ENCODE assay signal across 10 cellular contexts in the genomic region with DNA sequence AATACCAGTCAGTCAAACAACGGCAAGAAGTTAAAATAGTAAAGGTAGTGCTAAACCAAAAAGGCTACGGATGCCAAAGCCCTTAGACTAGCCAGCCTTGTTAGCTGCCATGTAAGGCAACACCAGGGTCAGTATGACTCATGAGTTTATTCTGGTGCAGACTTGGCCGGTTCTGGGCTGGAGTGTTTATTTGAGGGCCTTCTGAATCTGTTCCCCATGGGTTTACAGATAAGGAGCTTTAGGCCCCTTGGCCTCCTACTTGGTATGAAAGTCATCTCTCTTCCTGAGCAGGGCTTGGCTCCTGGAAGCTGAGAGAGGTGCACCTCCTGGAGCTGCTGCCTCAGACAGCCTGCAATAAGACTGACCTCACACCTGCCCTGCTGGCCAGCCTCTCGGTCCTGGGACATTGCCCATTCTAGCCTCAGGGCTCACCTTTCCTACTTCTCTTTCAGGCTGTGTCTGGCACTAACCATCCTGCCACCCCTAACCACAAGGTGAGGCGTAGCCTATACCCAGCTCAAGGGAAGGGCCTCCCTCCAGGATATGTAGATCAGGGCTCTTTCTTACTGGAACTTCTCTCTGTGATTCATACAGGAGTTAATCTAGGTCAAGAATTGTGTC. TPM values are rescaled to one million over a fixed set of nuclear protein-coding genes. Genes with fewer than 3 reads are reported as not detected.
A peak's percentile ranks its signal among the peaks of the same experiment; 100 is the strongest.
DNase-seq lines count a peak whose midpoint lies in the region; ATAC-seq, FAIRE-seq and TF ChIP-seq lines count a peak whose summit lies in the region.
"Had no signal": no experiment of that assay in that cellular context is flagged by ENCODE, and none has a peak within 500 bp of the region (broad histone marks: within the 10 kb centered on the region; RNA-seq: fewer than 3 reads in every experiment).

No MANE protein-coding gene starts in this region.

- 83% methylated on average over 5 of the region's 5 CpGs; no CpG with 5 or more reads in 1 of the 2 experiments for WGBS in H1 (ENCODE audit: extremely low coverage in 1 of 2, insufficient coverage in 1 of 2, insufficient read length in 1 of 2, insufficient replicate concordance in 2 of 2, low coverage in 1 of 2, low lambda C conversion rate in 2 of 2, missing lambda C conversion rate in 1 of 2), 2 experiments

- no peak overlapping the region for H3K23ac ChIP-seq in H1 (ENCODE audit: insufficient read length)

- peaks cover 20% of the 10 kb centered on the region for H3K27me3 Mint-ChIP-seq in CD8-positive, alpha-beta T cell (ENCODE audit: low read depth)

- H3K4me1 ChIP-seq in HUES6 (ENCODE audit: control insufficient read depth, insufficient read depth, low read length), result peaks cover 56% of the 10 kb centered on the region
- peaks cover 6 to 36% (median 28%) of the 10 kb centered on the region in 4 experiments for H3K4me1 ChIP-seq in H1 (replicated peaks in 1 of 4; ENCODE audit: control insufficient read depth in 3 of 4, insufficient read depth in 4 of 4, low read length in 3 of 4)
- peaks cover 2% of the 10 kb centered on the region for H3K4me1 ChIP-seq in mucosa of descending colon (ENCODE audit: low read depth)
- H3K4me1 ChIP-seq in CD8-positive, alpha-beta T cell (ENCODE audit: insufficient read depth, low read length), result no peaks in the 10 kb centered on the region

- peak overlapping the region; percentile 95 for H2BK12ac ChIP-seq in H1 (ENCODE audit: low read depth, low read length)

- H4K8ac ChIP-seq in H1 (ENCODE audit: extremely low read depth, insufficient read depth, low read length), result peak overlapping the region; percentile 76; the same call in 1 of the 2 replicates

- H4K91ac ChIP-seq in H1 (replicated peaks; ENCODE audit: insufficient read length, low read length), result peak overlapping the region; percentile 96

- TF ChIP-seq RAD21 in H1 (IDR thresholded peaks at IDR 0.05 in 1 of 2, conservative IDR thresholded peaks at IDR 0.05 in 1 of 2; ENCODE audit: low read depth in 2 of 2, low read length in 2 of 2), result no peak

- peak overlapping the region; percentile 67; the same call in 1 of the 2 replicates for H2BK5ac ChIP-seq in H1 (ENCODE audit: low read depth, low read length)

- TF ChIP-seq EP300 in H1 (IDR thresholded peaks at IDR 0.05; ENCODE audit: borderline replicate concordance in 1 of 2, low read depth in 2 of 2, low read length in 2 of 2), result no peak

- H3K79me2 ChIP-seq in H1 (ENCODE audit: control insufficient read depth in 1 of 2, insufficient read depth in 2 of 2, low read length in 2 of 2), result no peaks in the 10 kb centered on the region

- H3K4me3 ChIP-seq in HUES6 (ENCODE audit: low read depth, low read length) (peak overlapping the region; percentile 20; the same call in 1 of the 2 replicates), H1 (ENCODE audit: extremely low read depth in 1 of 4, insufficient read depth in 2 of 4, low read depth in 3 of 4, low read length in 4 of 4) (no peak overlapping the region; a peak in 1 of 8 replicates), mucosa of descending colon (no peak overlapping the region)
- no peak overlapping the region for H3K4me3 ChIP-seq in CD8-positive, alpha-beta T cell (ENCODE audit: low read depth, low read length)

- no peak for TF ChIP-seq POLR2A in H1 (IDR thresholded peaks at IDR 0.05; ENCODE audit: control extremely low read depth in 1 of 2, low read depth in 2 of 2, low read length in 2 of 2)

- H3K27ac Mint-ChIP-seq in CD8-positive, alpha-beta T cell, result no peak overlapping the region
- H3K27ac Mint-ChIP-seq: dendritic cell treated with granulocyte-macrophage colony-stimulating factor and Interleukin-4, amounts not matched to agents 40 ng/mL and 50 ng/mL, for 4 days had no signal

- H3K27ac ChIP-seq in HUES6 (ENCODE audit: low read depth, low read length), result peak overlapping the region; percentile 92
- no peak overlapping the region for H3K27ac ChIP-seq in H1 (ENCODE audit: low read depth, low read length)
- no peak overlapping the region for H3K27ac ChIP-seq in CD8-positive, alpha-beta T cell (ENCODE audit: low read depth, low read length)

- intact Hi-C loops in mucosa of descending colon (cut with DNase I, micrococcal nuclease), result no loop called here
- intact Hi-C loops in CD8-positive, alpha-beta T cell (cut with DNase I, micrococcal nuclease), result no loop called here

- peak overlapping the region; percentile 92 for H3K14ac ChIP-seq in H1 (ENCODE audit: insufficient read length)

- H3K36me3 ChIP-seq in HUES6 (ENCODE audit: control insufficient read depth, insufficient read depth, low read length) (no peaks in the 10 kb centered on the region), H1 (ENCODE audit: control insufficient read depth in 2 of 4, insufficient read depth in 4 of 4, low read length in 3 of 4) (no peaks in the 10 kb centered on the region), mucosa of descending colon (ENCODE audit: low read depth) (no peaks in the 10 kb centered on the region)
- no peaks in the 10 kb centered on the region for H3K36me3 ChIP-seq in CD8-positive, alpha-beta T cell (ENCODE audit: insufficient read depth, low read length)

- CTCF ChIA-PET in H1 (lab: Charles Lee; ENCODE audit: partially characterized antibody), result interaction anchor here (0.5 to 2.8 kb wide), 6 partner anchors 8 to 491 kb away, joined by 3 to 16 read pairs (median 4); no protein-coding TSS in a partner anchor
- CTCF ChIA-PET in CD8-positive, alpha-beta T cell (lab: Charles Lee), result no interaction called here

- TF ChIP-seq CTCF in H1 (IDR thresholded peaks at IDR 0.05; ENCODE audit: control extremely low read depth in 1 of 3, insufficient read depth in 1 of 3, low read depth in 1 of 3, low read length in 3 of 3) (no peak), mucosa of descending colon (IDR thresholded peaks at IDR 0.05) (no peak)
- no peak for TF ChIP-seq CTCF in CD8-positive, alpha-beta T cell (IDR thresholded peaks at IDR 0.05)

- no peak overlapping the region for H2AFZ ChIP-seq in H1 (ENCODE audit: low read length)

- peak overlapping the region; percentile 95 for H2BK120ac ChIP-seq in H1 (replicated peaks; ENCODE audit: low read depth, low read length)

- no peaks in the 10 kb centered on the region for H4K20me1 ChIP-seq in H1 (replicated peaks in 1 of 2; ENCODE audit: control insufficient read depth in 1 of 2, insufficient read depth in 2 of 2, low read length in 2 of 2)

- peak overlapping the region; percentile 58 for H3K4ac ChIP-seq in H1 (replicated peaks; ENCODE audit: insufficient read length, low read depth, low read length)

- H3K4me1 Mint-ChIP-seq in CD8-positive, alpha-beta T cell (ENCODE audit: low read depth), result no peaks in the 10 kb centered on the region

- H2BK20ac ChIP-seq in H1 (ENCODE audit: low read length), result peak overlapping the region; percentile 92

- no peaks in the 10 kb centered on the region for H3K36me3 Mint-ChIP-seq in CD8-positive, alpha-beta T cell

- H3K79me1 ChIP-seq in H1 (ENCODE audit: low read depth, low read length), result no peaks in the 10 kb centered on the region

- peaks cover 6% of the 10 kb centered on the region for H3K9me3 Mint-ChIP-seq in CD8-positive, alpha-beta T cell
- H3K9me3 Mint-ChIP-seq: dendritic cell treated with granulocyte-macrophage colony-stimulating factor and Interleukin-4, amounts not matched to agents 40 ng/mL and 50 ng/mL, for 4 days had no signal

- POLR2A ChIA-PET in H1 (lab: Charles Lee; ENCODE audit: partially characterized antibody), result interaction anchor here (0.5 to 1.9 kb wide), 8 partner anchors 8 to 435 kb away, joined by 3 to 8 read pairs (median 4); a partner anchor contains a TSS
- POLR2A ChIA-PET in CD8-positive, alpha-beta T cell (lab: Charles Lee), result no interaction called here

- FAIRE-seq in H1 (lab: Jason Lieb, UNC), result no peak

- no peaks in the 10 kb centered on the region for H3K23me2 ChIP-seq in H1 (ENCODE audit: low read depth, low read length)

- H3K18ac ChIP-seq in H1 (ENCODE audit: extremely low read depth, low read length), result peak overlapping the region; percentile 95

- peak; percentile 64 for ATAC-seq in mucosa of descending colon
- no peak for ATAC-seq in CD8-positive, alpha-beta T cell

- no peak overlapping the region for H3K56ac ChIP-seq in H1 (replicated peaks; ENCODE audit: insufficient read length, low read depth, low read length)

- H4K5ac ChIP-seq in H1 (ENCODE audit: insufficient read length, low read depth, low read length), result peak overlapping the region; percentile 34

- H3K4me2 ChIP-seq in H1 (ENCODE audit: insufficient read depth in 1 of 2, low read depth in 2 of 2, low read length in 2 of 2), result peak overlapping the region in 1 of 2 experiments; percentile 5; a peak in 3 of 4 replicates

- H3K27me3 ChIP-seq in HUES6 (ENCODE audit: control insufficient read depth, insufficient read depth, low read length), result no peaks in the 10 kb centered on the region
- no peaks in the 10 kb centered on the region; a peak in 1 of 7 replicates for H3K27me3 ChIP-seq in H1 (replicated peaks in 1 of 4; ENCODE audit: control insufficient read depth in 3 of 4, extremely low read depth in 1 of 4, insufficient read depth in 3 of 4, low read length in 3 of 4)
- peaks cover 4% of the 10 kb centered on the region for H3K27me3 ChIP-seq in CD8-positive, alpha-beta T cell (ENCODE audit: insufficient read depth, low read length)

- no peak overlapping the region for H3K4me3 Mint-ChIP-seq in CD8-positive, alpha-beta T cell
- H3K4me3 Mint-ChIP-seq: dendritic cell treated with granulocyte-macrophage colony-stimulating factor and Interleukin-4, amounts not matched to agents 40 ng/mL and 50 ng/mL, for 4 days had no signal

- H3K9me3 ChIP-seq in HUES6 (ENCODE audit: control insufficient read depth, insufficient read depth, low read depth, low read length) (no peaks in the 10 kb centered on the region; the same call in 1 of the 2 replicates), H1 (ENCODE audit: insufficient read depth in 2 of 2, low read depth in 1 of 2, low read length in 1 of 2) (no peaks in the 10 kb centered on the region; a peak in 2 of 4 replicates), mucosa of descending colon (no peaks in the 10 kb centered on the region)
- no peaks in the 10 kb centered on the region for H3K9me3 ChIP-seq in CD8-positive, alpha-beta T cell (ENCODE audit: low read length)

- H2AK5ac ChIP-seq in H1 (ENCODE audit: low read depth, low read length), result peak overlapping the region; percentile 30; the same call in 1 of the 2 replicates

- DNase-seq in AG20443 (ENCODE audit: low spot score), result peak; percentile 76
- no peak for DNase-seq in H1 (ENCODE audit: low read depth in 1 of 2, low spot score in 2 of 2)
- no peak for DNase-seq in mucosa of descending colon
- DNase-seq in NCI-H774 (lab: John Stamatoyannopoulos, UW), result no peak
- DNase-seq in NCI-H1694 (lab: John Stamatoyannopoulos, UW), result no peak
- no peak for DNase-seq in CD8-positive, alpha-beta T cell
- no peak for DNase-seq in activated gamma-delta T cell (lab: John Stamatoyannopoulos, UW)

- H3K9ac ChIP-seq in HUES6 (ENCODE audit: low read length) (peak overlapping the region; percentile 87), H1 (replicated peaks in 1 of 4; ENCODE audit: extremely low read depth in 1 of 4, low read depth in 3 of 4, low read length in 3 of 4) (no peak overlapping the region; a peak in 1 of 7 replicates)

- no peak overlapping the region for H2BK15ac ChIP-seq in H1 (ENCODE audit: low read length)

RNA-seq across cellular contexts. Expression of a gene that starts 10.4 kb away (rescaled TPM):
- total RNA-seq in H1 (2021; fragmentation: NEBNext Ultra II Directional; extraction: Animal tissue kit (Norgen Biotek cat#: 25700)), result 3.0 and 3.2 TPM in 2 replicates
- 2.1 and 2.9 TPM in 2 replicates for polyA plus RNA-seq in H1 (2011; rRNA removed)
- polyA plus RNA-seq in H1 (2011; cell fraction: cytosol; rRNA removed), result 2.6 TPM
- polyA plus RNA-seq in H1 (2011; cell fraction: nucleus; rRNA removed), result 1.6 TPM
- 2.3 to 4.1 TPM (median 3.1 TPM) in 4 replicates for polyA plus RNA-seq in H1 (2012, experiment 1 of 2)
- polyA plus RNA-seq in H1 (2012, experiment 2 of 2), result 1.4 TPM
- polyA plus RNA-seq in H1 (2013, experiment 1 of 2), result 2.9 TPM
- polyA plus RNA-seq in H1 (2013, experiment 2 of 2), result 2.8 TPM
- 1.8 and 2.0 TPM in 2 replicates for polyA minus RNA-seq in H1 (2011; rRNA and poly(A)+ RNA removed)
- 2.9 TPM for polyA minus RNA-seq in H1 (2011; cell fraction: cytosol; rRNA and poly(A)+ RNA removed)
- polyA minus RNA-seq in H1 (2011; cell fraction: nucleus; rRNA and poly(A)+ RNA removed), result 2.0 TPM
- not detected for total RNA-seq in mucosa of descending colon
- not detected for total RNA-seq in CD8-positive, alpha-beta T cell
- total RNA-seq: T-helper 1 cell treated with Interleukin-12 subunit alpha and Interleukin-12 subunit beta and Interleukin-4 antibody, amounts not matched to agents 30 ng/mL and 1 ng/mL, for 36 hours had no signal

RNA-seq across cellular contexts. Expression of a gene that starts 47.6 kb away (rescaled TPM):
- 67.7 and 77.0 TPM in 2 replicates for total RNA-seq in H1 (2021; fragmentation: NEBNext Ultra II Directional; extraction: Animal tissue kit (Norgen Biotek cat#: 25700))
- 36.8 and 51.8 TPM in 2 replicates for polyA plus RNA-seq in H1 (2011; rRNA removed)
- 59.5 TPM for polyA plus RNA-seq in H1 (2011; cell fraction: cytosol; rRNA removed)
- 43.3 TPM for polyA plus RNA-seq in H1 (2011; cell fraction: nucleus; rRNA removed)
- 96.0 to 139 TPM (median 107 TPM) in 4 replicates for polyA plus RNA-seq in H1 (2012, experiment 1 of 2)
- 131 TPM for polyA plus RNA-seq in H1 (2012, experiment 2 of 2)
- polyA plus RNA-seq in H1 (2013, experiment 1 of 2), result 96.7 TPM
- polyA plus RNA-seq in H1 (2013, experiment 2 of 2), result 93.2 TPM
- polyA minus RNA-seq in H1 (2011; rRNA and poly(A)+ RNA removed), result 28.6 and 30.4 TPM in 2 replicates
- 68.5 TPM for polyA minus RNA-seq in H1 (2011; cell fraction: cytosol; rRNA and poly(A)+ RNA removed)
- 96.7 TPM for polyA minus RNA-seq in H1 (2011; cell fraction: nucleus; rRNA and poly(A)+ RNA removed)
- total RNA-seq in mucosa of descending colon, result 1 to 10 TPM; 1.4 to 5.8 (median 2.9) TPM
- under 1 TPM; 0.65 to 0.94 TPM for total RNA-seq in CD8-positive, alpha-beta T cell

Comparison
In these comparisons a context has a peak if more than half of its experiments do, and no peak if none do; other contexts are left out.
1. RNA of a gene that starts 47.6 kb away (total RNA-seq): 67.7 to 77.0 TPM in H1; 1.4 to 5.8 TPM in mucosa of descending colon and 0.65 to 0.94 TPM in CD8-positive, alpha-beta T cell; every median in the first group is over 10 times any median in the second.